In the genomic region with DNA sequence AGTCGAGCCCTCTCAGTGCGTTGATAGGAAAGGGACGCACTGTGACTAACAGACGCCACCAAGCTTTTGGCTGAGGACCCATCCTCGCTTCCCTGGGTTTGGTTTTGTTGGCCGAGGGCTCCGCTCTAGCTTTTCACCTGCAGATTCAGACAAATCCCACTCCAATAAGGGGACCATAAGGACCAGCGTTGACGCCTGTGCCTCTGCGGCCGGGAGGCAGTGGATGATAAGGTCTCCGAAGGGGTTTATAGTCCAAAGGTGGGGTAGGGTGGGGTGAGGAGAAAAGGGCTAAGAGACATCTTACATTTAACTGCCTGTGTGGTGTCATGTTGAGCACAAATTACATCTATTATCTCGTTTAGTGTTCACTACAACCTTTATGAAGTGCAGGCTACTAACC, we compare ENCODE assay signal across 8 cellular contexts. TPM values are rescaled to one million over a fixed set of nuclear protein-coding genes. Genes with fewer than 3 reads are reported as not detected.
A peak's percentile ranks its signal among the peaks of the same experiment; 100 is the strongest.
DNase-seq lines count a peak whose midpoint lies in the region; ATAC-seq and TF ChIP-seq lines count a peak whose summit lies in the region.

No MANE protein-coding gene starts in this region.

- H3K9ac ChIP-seq in OCI-LY1 (ENCODE audit: low read length) (peak overlapping the region; percentile 93), neuronal stem cell (ENCODE audit: low read depth, low read length, poor library complexity) (peak overlapping the region; percentile 83)

- no peak overlapping the region for H3K14ac ChIP-seq in neuronal stem cell (ENCODE audit: low read length)

- no peaks in the 10 kb centered on the region for H4K20me1 ChIP-seq in OCI-LY1 (ENCODE audit: insufficient read depth, low read length)

- no CpG with 5 or more reads among the region's 13 CpGs for WGBS in neuronal stem cell (ENCODE audit: extremely low coverage in 2 of 2, insufficient read length in 2 of 2, insufficient replicate concordance in 1 of 2), 2 donors

- H3K4ac ChIP-seq in neuronal stem cell (ENCODE audit: low read length), result no peak overlapping the region

- CTCF ChIA-PET in CD4-positive, alpha-beta memory T cell (lab: Charles Lee; ENCODE audit: partially characterized antibody), result interaction anchor here (1.4 kb wide), 1 partner anchor 19 kb away, joined by 11 read pairs; no protein-coding TSS in a partner anchor

- H3K18ac ChIP-seq in neuronal stem cell (ENCODE audit: low read length), result peak overlapping the region; percentile 94

- intact Hi-C loops in CD4-positive, alpha-beta memory T cell (cut with micrococcal nuclease), result no loop called here

- peaks cover 5% of the 10 kb centered on the region for H3K79me1 ChIP-seq in neuronal stem cell (ENCODE audit: low read depth, low read length)

- no peaks in the 10 kb centered on the region for H3K9me3 Mint-ChIP-seq in CD4-positive, alpha-beta memory T cell
- no peaks in the 10 kb centered on the region for H3K9me3 Mint-ChIP-seq in endothelial cell (ENCODE audit: unreplicated experiment)

- H3K23ac ChIP-seq in neuronal stem cell (ENCODE audit: low read depth, low read length, poor library complexity), result peak overlapping the region; percentile 99

- H2AK5ac ChIP-seq in neuronal stem cell (ENCODE audit: low read depth, low read length), result peak overlapping the region; percentile 4

- H2BK120ac ChIP-seq in neuronal stem cell (ENCODE audit: low read depth, low read length), result no peak overlapping the region

- no peak overlapping the region for H2BK15ac ChIP-seq in neuronal stem cell (ENCODE audit: low read length)

- no peaks in the 10 kb centered on the region for H3K9me3 ChIP-seq in CD4-positive, alpha-beta memory T cell (ENCODE audit: control insufficient read depth in 1 of 2, low read length in 2 of 2)
- H3K9me3 ChIP-seq in OCI-LY1 (ENCODE audit: low read length), result no peaks in the 10 kb centered on the region
- H3K9me3 ChIP-seq in neuronal stem cell (replicated peaks in 1 of 2; ENCODE audit: control insufficient read depth in 2 of 2, insufficient read depth in 1 of 2, low read depth in 1 of 2, low read length in 2 of 2), result no peaks in the 10 kb centered on the region

- H3K4me2 ChIP-seq in OCI-LY1 (ENCODE audit: low read length) (peak overlapping the region; percentile 83), neuronal stem cell (ENCODE audit: insufficient read depth, low read length, poor library complexity, severe bottlenecking) (peak overlapping the region; percentile 74)

- no peak overlapping the region for H4K91ac ChIP-seq in neuronal stem cell (ENCODE audit: low read depth, low read length, poor library complexity)

- H2AFZ ChIP-seq in OCI-LY1 (ENCODE audit: low read length) (no peak overlapping the region), neuronal stem cell (ENCODE audit: low read length) (peak overlapping the region; percentile 86)

- no peak for ATAC-seq in GM21360 (IDR thresholded peaks at IDR 0.05; ENCODE audit: unreplicated experiment)

- no peaks in the 10 kb centered on the region for H3K36me3 ChIP-seq in CD4-positive, alpha-beta memory T cell (ENCODE audit: insufficient read depth, low read length)
- H3K36me3 ChIP-seq in OCI-LY1 (ENCODE audit: insufficient read depth, low read length) (no peaks in the 10 kb centered on the region), neuronal stem cell (replicated peaks in 1 of 2; ENCODE audit: control insufficient read depth in 2 of 2, insufficient read depth in 2 of 2, low read length in 2 of 2) (peaks cover 4 to 10% of the 10 kb centered on the region in 2 donors)

- H4K8ac ChIP-seq in neuronal stem cell (ENCODE audit: low read depth, low read length), result no peak overlapping the region

- peaks cover 50% of the 10 kb centered on the region for H3K4me1 ChIP-seq in CD4-positive, alpha-beta memory T cell (ENCODE audit: insufficient read depth, low read length)
- H3K4me1 ChIP-seq in OCI-LY1 (ENCODE audit: insufficient read depth, low read length, severe bottlenecking) (peaks cover 43% of the 10 kb centered on the region), neuronal stem cell (ENCODE audit: control insufficient read depth in 2 of 2, insufficient read depth in 1 of 2, low read depth in 1 of 2, low read length in 2 of 2) (peaks cover 1 to 16% of the 10 kb centered on the region in 2 donors)

- POLR2A ChIA-PET in CD4-positive, alpha-beta memory T cell (lab: Charles Lee; ENCODE audit: partially characterized antibody), result interaction anchor here (0.7 to 1.2 kb wide), 5 partner anchors 10 to 76 kb away, joined by 3 to 5 read pairs (median 3); a partner anchor contains a TSS

- no peak for DNase-seq in CD4-positive, alpha-beta memory T cell
- DNase-seq in endothelial cell (ENCODE audit: low spot score) (no peak), neuronal stem cell (ENCODE audit: low spot score) (no peak), NCI-H524 treated with DMSO at 0.1 percent for 48 hours (lab: John Stamatoyannopoulos, UW) (no peak), SHP77 treated with DMSO at 0.1 percent for 48 hours (lab: John Stamatoyannopoulos, UW) (no peak), DMS114 treated with DMSO at 0.1 percent for 48 hours (lab: John Stamatoyannopoulos, UW; ENCODE audit: unreplicated experiment) (no peak)

- peaks cover 39 to 63% (median 49%) of the 10 kb centered on the region in 4 donors for H3K4me1 Mint-ChIP-seq in CD4-positive, alpha-beta memory T cell
- H3K4me1 Mint-ChIP-seq in endothelial cell (ENCODE audit: unreplicated experiment), result peaks cover 28% of the 10 kb centered on the region

- peak overlapping the region; percentile 86 to 95 (median 89) for H3K27ac Mint-ChIP-seq in CD4-positive, alpha-beta memory T cell
- peak overlapping the region; percentile 74 for H3K27ac Mint-ChIP-seq in endothelial cell (ENCODE audit: unreplicated experiment)

- H3K4me3 Mint-ChIP-seq in CD4-positive, alpha-beta memory T cell, result peak overlapping the region; percentile 90 to 97 (median 94)
- H3K4me3 Mint-ChIP-seq in endothelial cell (ENCODE audit: unreplicated experiment), result peak overlapping the region; percentile 98

- H3F3A ChIP-seq in OCI-LY1 (ENCODE audit: insufficient read depth, low read length), result no peaks in the 10 kb centered on the region

- H3K27me3 Mint-ChIP-seq in CD4-positive, alpha-beta memory T cell, result no peaks in the 10 kb centered on the region
- H3K27me3 Mint-ChIP-seq in endothelial cell (ENCODE audit: unreplicated experiment), result peaks cover 3% of the 10 kb centered on the region

- no peaks in the 10 kb centered on the region for H3K27me3 ChIP-seq in CD4-positive, alpha-beta memory T cell (ENCODE audit: insufficient read depth, low read length)
- no peaks in the 10 kb centered on the region for H3K27me3 ChIP-seq in OCI-LY1 (ENCODE audit: insufficient read depth, low read length)
- no peaks in the 10 kb centered on the region for H3K27me3 ChIP-seq in neuronal stem cell (ENCODE audit: control insufficient read depth in 3 of 3, insufficient read depth in 3 of 3, low read depth in 1 of 3, low read length in 3 of 3)

- H3K9me2 ChIP-seq in OCI-LY1 (ENCODE audit: low read depth, low read length), result no peaks in the 10 kb centered on the region

- H2BK12ac ChIP-seq in neuronal stem cell (ENCODE audit: low read length), result no peak overlapping the region

- H2BK5ac ChIP-seq in neuronal stem cell (ENCODE audit: low read length), result peak overlapping the region; percentile 88

- peak overlapping the region; percentile 53 to 78 for H3K4me3 ChIP-seq in CD4-positive, alpha-beta memory T cell (ENCODE audit: low read length in 2 of 2)
- H3K4me3 ChIP-seq in OCI-LY1 (ENCODE audit: low read depth, low read length, poor library complexity, severe bottlenecking) (peak overlapping the region; percentile 97), neuronal stem cell (ENCODE audit: low read length in 2 of 2) (peak overlapping the region; percentile 86 to 95)

- peaks cover 14% of the 10 kb centered on the region; the same call in 1 of the 2 replicates for H3K79me2 ChIP-seq in OCI-LY1 (ENCODE audit: insufficient read depth, low read length)

- TF ChIP-seq CTCF in OCI-LY1 (IDR thresholded peaks at IDR 0.05; ENCODE audit: low read length) (no peak), endothelial cell (IDR thresholded peaks at IDR 0.05; ENCODE audit: unreplicated experiment) (no peak)

- peak overlapping the region; percentile 67 for H3K27ac ChIP-seq in CD4-positive, alpha-beta memory T cell (ENCODE audit: low read depth, low read length)
- H3K27ac ChIP-seq in OCI-LY1 (ENCODE audit: low read depth, low read length, poor library complexity, severe bottlenecking) (peak overlapping the region; percentile 46), neuronal stem cell (replicated peaks; ENCODE audit: low read length) (peak overlapping the region; percentile 63)

- H3K36me3 Mint-ChIP-seq in CD4-positive, alpha-beta memory T cell, result peaks cover 4 to 16% of the 10 kb centered on the region in 2 donors
- no peaks in the 10 kb centered on the region for H3K36me3 Mint-ChIP-seq in endothelial cell (ENCODE audit: low read depth, unreplicated experiment)

RNA-seq across cellular contexts. Expression of a gene that starts 0.8 kb away (rescaled TPM):
- total RNA-seq in CD4-positive, alpha-beta memory T cell, result 10 to 100 TPM; 14.5 to 16.1 TPM
- 1 to 10 TPM; 3.1 to 5.3 TPM for polyA plus RNA-seq in CD4-positive, alpha-beta memory T cell
- 20.9 TPM for total RNA-seq in endothelial cell (ENCODE audit: unreplicated experiment)
- polyA plus RNA-seq in neuronal stem cell (2013, experiment 1 of 2), result 24.5 TPM
- polyA plus RNA-seq in neuronal stem cell (2013, experiment 2 of 2), result 24.4 TPM

RNA-seq across cellular contexts. Expression of a gene that starts 3.2 kb away (rescaled TPM):
- 10 to 100 TPM; 22.4 to 25.3 TPM for total RNA-seq in CD4-positive, alpha-beta memory T cell
- polyA plus RNA-seq in CD4-positive, alpha-beta memory T cell, result 10 to 100 TPM; 15.4 to 30.8 TPM
- total RNA-seq in endothelial cell (ENCODE audit: unreplicated experiment), result 77.1 TPM
- 40.1 TPM for polyA plus RNA-seq in neuronal stem cell (2013, experiment 1 of 2)
- polyA plus RNA-seq in neuronal stem cell (2013, experiment 2 of 2), result 41.7 TPM

RNA-seq across cellular contexts. Expression of a gene that starts 25.7 kb away (rescaled TPM):
- total RNA-seq in CD4-positive, alpha-beta memory T cell, result not detected
- polyA plus RNA-seq in CD4-positive, alpha-beta memory T cell, result not detected
- total RNA-seq in endothelial cell (ENCODE audit: unreplicated experiment), result 0.77 TPM
- 2.8 TPM for polyA plus RNA-seq in neuronal stem cell (2013, experiment 1 of 2)
- 2.8 TPM for polyA plus RNA-seq in neuronal stem cell (2013, experiment 2 of 2)

RNA-seq across cellular contexts. Expression of a gene that starts 45.3 kb away (rescaled TPM):
- 1 to 10 TPM; 7.2 to 7.9 TPM for total RNA-seq in CD4-positive, alpha-beta memory T cell
- 10 to 100 TPM in 1 of 2 donors, 1 to 10 TPM in 1; 6.4 to 14.6 TPM for polyA plus RNA-seq in CD4-positive, alpha-beta memory T cell
- 9.8 TPM for total RNA-seq in endothelial cell (ENCODE audit: unreplicated experiment)
- 25.9 TPM for polyA plus RNA-seq in neuronal stem cell (2013, experiment 1 of 2)
- polyA plus RNA-seq in neuronal stem cell (2013, experiment 2 of 2), result 26.8 TPM
